In the genomic region with DNA sequence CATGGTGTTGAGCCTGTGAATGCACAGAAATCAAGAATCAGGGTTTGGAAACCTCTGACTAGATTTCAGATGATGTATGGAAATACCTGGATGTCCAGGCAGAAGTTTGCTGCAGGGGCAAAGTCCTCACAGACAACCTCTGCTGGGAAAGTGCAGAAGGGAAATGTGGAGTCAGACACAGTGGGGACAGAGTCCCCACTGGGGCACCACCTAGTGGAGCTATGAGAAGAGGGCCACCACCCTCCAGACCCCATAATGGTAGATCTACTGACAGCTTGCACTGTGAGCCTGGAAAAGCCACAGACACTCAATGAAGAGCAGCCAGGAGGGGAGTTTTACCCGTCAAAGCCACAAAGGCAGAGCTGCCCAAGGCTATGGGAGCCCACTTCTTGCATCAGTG, we compare ENCODE assay signal across 16 cellular contexts.
A peak's percentile ranks its signal among the peaks of the same experiment; 100 is the strongest.
DNase-seq lines count a peak whose midpoint lies in the region; ATAC-seq and TF ChIP-seq lines count a peak whose summit lies in the region.
"Had no signal": no experiment of that assay in that cellular context is flagged by ENCODE, and none has a peak within 500 bp of the region (broad histone marks: within the 10 kb centered on the region; RNA-seq: fewer than 3 reads in every experiment).

No MANE protein-coding gene starts in this region.

- no peak for ATAC-seq in GM19324 (IDR thresholded peaks at IDR 0.05; ENCODE audit: low FRiP score, unreplicated experiment)
- ATAC-seq in GM21515 (IDR thresholded peaks at IDR 0.05; ENCODE audit: unreplicated experiment), result no peak

- BruUV-seq in A673 (replicated peaks; lab: Mats Ljungman, UMichigan), result no TSS peak

- H3K27me3 ChIP-seq in A673 (replicated peaks; ENCODE audit: insufficient read depth, low read depth, low read length, poor library complexity) (no peaks in the 10 kb centered on the region), BE2C (no peaks in the 10 kb centered on the region), brain microvascular endothelial cell (replicated peaks) (no peaks in the 10 kb centered on the region)

- in situ Hi-C loops in KBM-7 (cut with MboI; ENCODE audit: low pct_unique_long_range_greater_than_20kb, low sequenced_read_pairs) (no loop called here), brain microvascular endothelial cell (cut with HindIII; ENCODE audit: low pct_ligation_motif_present, low sequenced_read_pairs) (no loop called here)

- H3K27ac ChIP-seq in A673 (ENCODE audit: low read depth, low read length, poor library complexity, severe bottlenecking) (no peak overlapping the region), brain microvascular endothelial cell (no peak overlapping the region)

- DNase-seq in A673 (ENCODE audit: low spot score) (no peak), BE2C (no peak), KBM-7 (peak; percentile 3), brain microvascular endothelial cell (no peak), NOMO-1 treated with dmso at 0.1 percent for 144 hours (lab: John Stamatoyannopoulos, UW; ENCODE audit: unreplicated experiment) (no peak)
- DNase-seq: CD4-positive, alpha-beta memory T cell; GDM1; H9; NCI-H1092; NCI-H146; NCI-H2081 treated with DMSO at 0.1 percent for 48 hours; NCI-H510A treated with DMSO at 0.1 percent for 48 hours; NCI-H82; SIG-M5 had no signal

- H3K4me3 ChIP-seq in A673 (ENCODE audit: low read depth, low read length, poor library complexity, severe bottlenecking) (no peak overlapping the region), BE2C (ENCODE audit: low read depth, low read length) (no peak overlapping the region), brain microvascular endothelial cell (ENCODE audit: low read depth, low read length) (no peak overlapping the region)

- POLR2A ChIA-PET in A673 (lab: Charles Lee; ENCODE audit: low non-redundant PET), result no interaction called here

- H3K9me3 ChIP-seq in A673 (ENCODE audit: low read depth, low read length, poor library complexity, severe bottlenecking) (no peaks in the 10 kb centered on the region), BE2C (no peaks in the 10 kb centered on the region)

- intact Hi-C loops in A673 (cut with micrococcal nuclease; ENCODE audit: unreplicated experiment), result no loop called here

- H3K36me3 ChIP-seq in A673 (ENCODE audit: insufficient read depth, low read length, poor library complexity, severe bottlenecking) (no peaks in the 10 kb centered on the region), BE2C (no peaks in the 10 kb centered on the region), brain microvascular endothelial cell (replicated peaks) (no peaks in the 10 kb centered on the region)

- CTCF ChIA-PET in A673 (lab: Charles Lee), result interaction anchor here (0.5 kb wide), 1 partner anchor 187 kb away, joined by 3 read pairs; no protein-coding TSS in a partner anchor

- TF ChIP-seq CTCF in A673 (conservative IDR thresholded peaks at IDR 0.05; ENCODE audit: low read depth, low read length) (0 out of 2 replicates have a peak, but pooled peaks have one; percentile 17), BE2C (IDR thresholded peaks at IDR 0.05; ENCODE audit: low read depth, low read length) (peak; percentile 21; the same call in 1 of the 2 replicates), brain microvascular endothelial cell (IDR thresholded peaks at IDR 0.05; ENCODE audit: low read depth, low read length, missing control alignments) (peak; percentile 12)

- peaks cover 13% of the 10 kb centered on the region for H3K4me1 ChIP-seq in A673 (ENCODE audit: insufficient read depth, low read length, poor library complexity, severe bottlenecking)
- H3K4me1 ChIP-seq in BE2C, result no peaks in the 10 kb centered on the region
